Comparison of ENCODE assay signal across 1 cellular context in genomic region chr19:57487477-57488298, GRCh38.
A peak's percentile ranks its signal among the peaks of the same experiment; 100 is the strongest.
TF ChIP-seq lines count a peak whose summit lies in the region.

Gene ZNF419, plus strand, starts transcription at chr19:57487750. Its CDS starts 201 bp downstream, at chr19:57487951.

TF ChIP-seq in HepG2, 621 proteins besides CTCF, POLR2A, EP300 and RAD21 (continued from another document and continues in another):
- TF ChIP-seq TFE3 (CRISPR knock-in tag; IDR thresholded peaks at IDR 0.05) (peak; percentile 59; the same call in 1 of the 2 replicates), ARNT2 (CRISPR knock-in tag; IDR thresholded peaks at IDR 0.05; ENCODE audit: low read depth) (peak; percentile 25; the same call in 1 of the 2 replicates), BORCS8-MEF2B (CRISPR knock-in tag; IDR thresholded peaks at IDR 0.05) (peak; percentile 46; the same call in 1 of the 2 replicates), KAT7 (CRISPR knock-in tag; IDR thresholded peaks at IDR 0.05; ENCODE audit: borderline replicate concordance) (peak; percentile 71; the same call in 1 of the 2 replicates), SRY (CRISPR knock-in tag; IDR thresholded peaks at IDR 0.05) (0 out of 2 replicates have a peak, but pooled peaks have one; percentile 57), ZNF788 (CRISPR knock-in tag; IDR thresholded peaks at IDR 0.05; ENCODE audit: borderline replicate concordance) (peak; percentile 56), FOSL2 (CRISPR knock-in tag; IDR thresholded peaks at IDR 0.05) (0 out of 2 replicates have a peak, but pooled peaks have one; percentile 28), ZNF350 (CRISPR knock-in tag; IDR thresholded peaks at IDR 0.05; ENCODE audit: borderline replicate concordance, low read depth) (peak; percentile 59; the same call in 1 of the 2 replicates), SIN3A (IDR thresholded peaks at IDR 0.05; ENCODE audit: borderline replicate concordance, low read depth, low read length) (peak; percentile 59; the same call in 1 of the 2 replicates), ZNF143 (CRISPR knock-in tag; IDR thresholded peaks at IDR 0.05) (peak; percentile 99), HNF1B (CRISPR knock-in tag; IDR thresholded peaks at IDR 0.05) (peak; percentile 74), THAP11 (CRISPR knock-in tag; IDR thresholded peaks at IDR 0.05) (peak; percentile 100), ZFY (CRISPR knock-in tag; IDR thresholded peaks at IDR 0.05) (peak; percentile 73), SAP130 (CRISPR knock-in tag; IDR thresholded peaks at IDR 0.05; ENCODE audit: low read depth) (peak; percentile 92), CBFB (CRISPR knock-in tag; IDR thresholded peaks at IDR 0.05) (0 out of 2 replicates have a peak, but pooled peaks have one; percentile 9), PHF5A (CRISPR knock-in tag; IDR thresholded peaks at IDR 0.05; ENCODE audit: low read depth, unreplicated experiment) (peak; percentile 36), GMEB2 (CRISPR knock-in tag; IDR thresholded peaks at IDR 0.05; ENCODE audit: low read depth) (peak; percentile 96), MIXL1 (CRISPR knock-in tag; IDR thresholded peaks at IDR 0.05) (peak; percentile 24; the same call in 1 of the 2 replicates), RXRB (CRISPR knock-in tag; IDR thresholded peaks at IDR 0.05; ENCODE audit: borderline replicate concordance) (peak; percentile 31; the same call in 1 of the 2 replicates), KLF11 (CRISPR knock-in tag; IDR thresholded peaks at IDR 0.05) (0 out of 2 replicates have a peak, but pooled peaks have one; percentile 25), RBFOX2 (IDR thresholded peaks at IDR 0.05; ENCODE audit: low read depth, low read length) (peak; percentile 85), HOXA3 (CRISPR knock-in tag; IDR thresholded peaks at IDR 0.05) (peak; percentile 38; the same call in 1 of the 2 replicates), NFYC (CRISPR knock-in tag; IDR thresholded peaks at IDR 0.05) (peak; percentile 99), SP5 (CRISPR knock-in tag; IDR thresholded peaks at IDR 0.05; ENCODE audit: borderline replicate concordance, low read depth) (peak; percentile 26; the same call in 1 of the 2 replicates), POLR2G (IDR thresholded peaks at IDR 0.05; ENCODE audit: low read depth, low read length) (peak; percentile 82), ZNF883 (CRISPR knock-in tag; IDR thresholded peaks at IDR 0.05; ENCODE audit: not compliant biosample characterization) (peak; percentile 24), KLF6 (CRISPR knock-in tag; IDR thresholded peaks at IDR 0.05) (0 out of 2 replicates have a peak, but pooled peaks have one; percentile 45), CHD2 (IDR thresholded peaks at IDR 0.05; ENCODE audit: low read depth, low read length) (peak; percentile 47; the same call in 1 of the 2 replicates), IRF2 (CRISPR knock-in tag; IDR thresholded peaks at IDR 0.05) (peak; percentile 90), YEATS2 (CRISPR knock-in tag; IDR thresholded peaks at IDR 0.05; ENCODE audit: borderline replicate concordance) (peak; percentile 91), KDM1A (CRISPR knock-in tag; IDR thresholded peaks at IDR 0.05) (peak; percentile 74; the same call in 1 of the 2 replicates)
- TF ChIP-seq, protein P1, sequence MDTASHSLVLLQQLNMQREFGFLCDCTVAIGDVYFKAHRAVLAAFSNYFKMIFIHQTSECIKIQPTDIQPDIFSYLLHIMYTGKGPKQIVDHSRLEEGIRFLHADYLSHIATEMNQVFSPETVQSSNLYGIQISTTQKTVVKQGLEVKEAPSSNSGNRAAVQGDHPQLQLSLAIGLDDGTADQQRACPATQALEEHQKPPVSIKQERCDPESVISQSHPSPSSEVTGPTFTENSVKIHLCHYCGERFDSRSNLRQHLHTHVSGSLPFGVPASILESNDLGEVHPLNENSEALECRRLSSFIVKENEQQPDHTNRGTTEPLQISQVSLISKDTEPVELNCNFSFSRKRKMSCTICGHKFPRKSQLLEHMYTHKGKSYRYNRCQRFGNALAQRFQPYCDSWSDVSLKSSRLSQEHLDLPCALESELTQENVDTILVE (CRISPR knock-in tag; IDR thresholded peaks at IDR 0.05), result peak; percentile 35; the same call in 1 of the 2 replicates
- TF ChIP-seq, protein P2, sequence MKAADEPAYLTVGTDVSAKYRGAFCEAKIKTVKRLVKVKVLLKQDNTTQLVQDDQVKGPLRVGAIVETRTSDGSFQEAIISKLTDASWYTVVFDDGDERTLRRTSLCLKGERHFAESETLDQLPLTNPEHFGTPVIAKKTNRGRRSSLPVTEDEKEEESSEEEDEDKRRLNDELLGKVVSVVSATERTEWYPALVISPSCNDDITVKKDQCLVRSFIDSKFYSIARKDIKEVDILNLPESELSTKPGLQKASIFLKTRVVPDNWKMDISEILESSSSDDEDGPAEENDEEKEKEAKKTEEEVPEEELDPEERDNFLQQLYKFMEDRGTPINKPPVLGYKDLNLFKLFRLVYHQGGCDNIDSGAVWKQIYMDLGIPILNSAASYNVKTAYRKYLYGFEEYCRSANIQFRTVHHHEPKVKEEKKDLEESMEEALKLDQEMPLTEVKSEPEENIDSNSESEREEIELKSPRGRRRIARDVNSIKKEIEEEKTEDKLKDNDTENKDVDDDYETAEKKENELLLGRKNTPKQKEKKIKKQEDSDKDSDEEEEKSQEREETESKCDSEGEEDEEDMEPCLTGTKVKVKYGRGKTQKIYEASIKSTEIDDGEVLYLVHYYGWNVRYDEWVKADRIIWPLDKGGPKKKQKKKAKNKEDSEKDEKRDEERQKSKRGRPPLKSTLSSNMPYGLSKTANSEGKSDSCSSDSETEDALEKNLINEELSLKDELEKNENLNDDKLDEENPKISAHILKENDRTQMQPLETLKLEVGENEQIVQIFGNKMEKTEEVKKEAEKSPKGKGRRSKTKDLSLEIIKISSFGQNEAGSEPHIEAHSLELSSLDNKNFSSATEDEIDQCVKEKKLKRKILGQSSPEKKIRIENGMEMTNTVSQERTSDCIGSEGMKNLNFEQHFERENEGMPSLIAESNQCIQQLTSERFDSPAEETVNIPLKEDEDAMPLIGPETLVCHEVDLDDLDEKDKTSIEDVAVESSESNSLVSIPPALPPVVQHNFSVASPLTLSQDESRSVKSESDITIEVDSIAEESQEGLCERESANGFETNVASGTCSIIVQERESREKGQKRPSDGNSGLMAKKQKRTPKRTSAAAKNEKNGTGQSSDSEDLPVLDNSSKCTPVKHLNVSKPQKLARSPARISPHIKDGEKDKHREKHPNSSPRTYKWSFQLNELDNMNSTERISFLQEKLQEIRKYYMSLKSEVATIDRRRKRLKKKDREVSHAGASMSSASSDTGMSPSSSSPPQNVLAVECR (CRISPR knock-in tag; IDR thresholded peaks at IDR 0.05; ENCODE audit: borderline replicate concordance), result peak; percentile 88; the same call in 1 of the 2 replicates
- TF ChIP-seq, protein P3, sequence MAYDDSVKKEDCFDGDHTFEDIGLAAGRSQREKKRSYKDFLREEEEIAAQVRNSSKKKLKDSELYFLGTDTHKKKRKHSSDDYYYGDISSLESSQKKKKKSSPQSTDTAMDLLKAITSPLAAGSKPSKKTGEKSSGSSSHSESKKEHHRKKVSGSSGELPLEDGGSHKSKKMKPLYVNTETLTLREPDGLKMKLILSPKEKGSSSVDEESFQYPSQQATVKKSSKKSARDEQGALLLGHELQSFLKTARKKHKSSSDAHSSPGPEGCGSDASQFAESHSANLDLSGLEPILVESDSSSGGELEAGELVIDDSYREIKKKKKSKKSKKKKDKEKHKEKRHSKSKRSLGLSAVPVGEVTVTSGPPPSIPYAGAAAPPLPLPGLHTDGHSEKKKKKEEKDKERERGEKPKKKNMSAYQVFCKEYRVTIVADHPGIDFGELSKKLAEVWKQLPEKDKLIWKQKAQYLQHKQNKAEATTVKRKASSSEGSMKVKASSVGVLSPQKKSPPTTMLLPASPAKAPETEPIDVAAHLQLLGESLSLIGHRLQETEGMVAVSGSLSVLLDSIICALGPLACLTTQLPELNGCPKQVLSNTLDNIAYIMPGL (CRISPR knock-in tag; IDR thresholded peaks at IDR 0.05; ENCODE audit: borderline replicate concordance in 1 of 2, low read depth in 1 of 2), result peak; percentile 32 to 50; a peak in 1 of 4 replicates
- TF ChIP-seq, protein P4, sequence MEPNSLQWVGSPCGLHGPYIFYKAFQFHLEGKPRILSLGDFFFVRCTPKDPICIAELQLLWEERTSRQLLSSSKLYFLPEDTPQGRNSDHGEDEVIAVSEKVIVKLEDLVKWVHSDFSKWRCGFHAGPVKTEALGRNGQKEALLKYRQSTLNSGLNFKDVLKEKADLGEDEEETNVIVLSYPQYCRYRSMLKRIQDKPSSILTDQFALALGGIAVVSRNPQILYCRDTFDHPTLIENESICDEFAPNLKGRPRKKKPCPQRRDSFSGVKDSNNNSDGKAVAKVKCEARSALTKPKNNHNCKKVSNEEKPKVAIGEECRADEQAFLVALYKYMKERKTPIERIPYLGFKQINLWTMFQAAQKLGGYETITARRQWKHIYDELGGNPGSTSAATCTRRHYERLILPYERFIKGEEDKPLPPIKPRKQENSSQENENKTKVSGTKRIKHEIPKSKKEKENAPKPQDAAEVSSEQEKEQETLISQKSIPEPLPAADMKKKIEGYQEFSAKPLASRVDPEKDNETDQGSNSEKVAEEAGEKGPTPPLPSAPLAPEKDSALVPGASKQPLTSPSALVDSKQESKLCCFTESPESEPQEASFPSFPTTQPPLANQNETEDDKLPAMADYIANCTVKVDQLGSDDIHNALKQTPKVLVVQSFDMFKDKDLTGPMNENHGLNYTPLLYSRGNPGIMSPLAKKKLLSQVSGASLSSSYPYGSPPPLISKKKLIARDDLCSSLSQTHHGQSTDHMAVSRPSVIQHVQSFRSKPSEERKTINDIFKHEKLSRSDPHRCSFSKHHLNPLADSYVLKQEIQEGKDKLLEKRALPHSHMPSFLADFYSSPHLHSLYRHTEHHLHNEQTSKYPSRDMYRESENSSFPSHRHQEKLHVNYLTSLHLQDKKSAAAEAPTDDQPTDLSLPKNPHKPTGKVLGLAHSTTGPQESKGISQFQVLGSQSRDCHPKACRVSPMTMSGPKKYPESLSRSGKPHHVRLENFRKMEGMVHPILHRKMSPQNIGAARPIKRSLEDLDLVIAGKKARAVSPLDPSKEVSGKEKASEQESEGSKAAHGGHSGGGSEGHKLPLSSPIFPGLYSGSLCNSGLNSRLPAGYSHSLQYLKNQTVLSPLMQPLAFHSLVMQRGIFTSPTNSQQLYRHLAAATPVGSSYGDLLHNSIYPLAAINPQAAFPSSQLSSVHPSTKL (CRISPR knock-in tag; IDR thresholded peaks at IDR 0.05), result peak; percentile 38; the same call in 1 of the 2 replicates
- TF ChIP-seq, protein P5, sequence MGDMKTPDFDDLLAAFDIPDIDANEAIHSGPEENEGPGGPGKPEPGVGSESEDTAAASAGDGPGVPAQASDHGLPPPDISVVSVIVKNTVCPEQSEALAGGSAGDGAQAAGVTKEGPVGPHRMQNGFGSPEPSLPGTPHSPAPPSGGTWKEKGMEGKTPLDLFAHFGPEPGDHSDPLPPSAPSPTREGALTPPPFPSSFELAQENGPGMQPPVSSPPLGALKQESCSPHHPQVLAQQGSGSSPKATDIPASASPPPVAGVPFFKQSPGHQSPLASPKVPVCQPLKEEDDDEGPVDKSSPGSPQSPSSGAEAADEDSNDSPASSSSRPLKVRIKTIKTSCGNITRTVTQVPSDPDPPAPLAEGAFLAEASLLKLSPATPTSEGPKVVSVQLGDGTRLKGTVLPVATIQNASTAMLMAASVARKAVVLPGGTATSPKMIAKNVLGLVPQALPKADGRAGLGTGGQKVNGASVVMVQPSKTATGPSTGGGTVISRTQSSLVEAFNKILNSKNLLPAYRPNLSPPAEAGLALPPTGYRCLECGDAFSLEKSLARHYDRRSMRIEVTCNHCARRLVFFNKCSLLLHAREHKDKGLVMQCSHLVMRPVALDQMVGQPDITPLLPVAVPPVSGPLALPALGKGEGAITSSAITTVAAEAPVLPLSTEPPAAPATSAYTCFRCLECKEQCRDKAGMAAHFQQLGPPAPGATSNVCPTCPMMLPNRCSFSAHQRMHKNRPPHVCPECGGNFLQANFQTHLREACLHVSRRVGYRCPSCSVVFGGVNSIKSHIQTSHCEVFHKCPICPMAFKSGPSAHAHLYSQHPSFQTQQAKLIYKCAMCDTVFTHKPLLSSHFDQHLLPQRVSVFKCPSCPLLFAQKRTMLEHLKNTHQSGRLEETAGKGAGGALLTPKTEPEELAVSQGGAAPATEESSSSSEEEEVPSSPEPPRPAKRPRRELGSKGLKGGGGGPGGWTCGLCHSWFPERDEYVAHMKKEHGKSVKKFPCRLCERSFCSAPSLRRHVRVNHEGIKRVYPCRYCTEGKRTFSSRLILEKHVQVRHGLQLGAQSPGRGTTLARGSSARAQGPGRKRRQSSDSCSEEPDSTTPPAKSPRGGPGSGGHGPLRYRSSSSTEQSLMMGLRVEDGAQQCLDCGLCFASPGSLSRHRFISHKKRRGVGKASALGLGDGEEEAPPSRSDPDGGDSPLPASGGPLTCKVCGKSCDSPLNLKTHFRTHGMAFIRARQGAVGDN (CRISPR knock-in tag; IDR thresholded peaks at IDR 0.05), result peak; percentile 66
